Comparison of ENCODE assay signal across 1 cellular context in genomic region chr10:69901623-69902505, GRCh38.
TF ChIP-seq lines count a peak whose summit lies in the region.

No MANE protein-coding gene starts in this region.

TF ChIP-seq in H1, 55 proteins besides CTCF, POLR2A, EP300 and RAD21 (continued from another document):
- peak; percentile 72; the same call in 1 of the 2 replicates for TF ChIP-seq ATF3 (IDR thresholded peaks at IDR 0.05; ENCODE audit: insufficient read depth, low read depth, low read length)
- TF ChIP-seq TAF1 (IDR thresholded peaks at IDR 0.05; ENCODE audit: low read depth, low read length): no peak
- no peak for TF ChIP-seq SIN3A (conservative IDR thresholded peaks at IDR 0.05 in 1 of 2, IDR thresholded peaks at IDR 0.05 in 1 of 2; ENCODE audit: low read depth in 1 of 2, low read length in 2 of 2)
- no peak for TF ChIP-seq YY1 (IDR thresholded peaks at IDR 0.05; ENCODE audit: low read depth, low read length)
